Comparison of ENCODE assay signal across 1 cellular context in genomic region chr19:16139752-16140151, GRCh38.
TF ChIP-seq lines count a peak whose summit lies in the region.

No MANE protein-coding gene starts in this region.

TF ChIP-seq in GM12878, 131 proteins besides CTCF, POLR2A, EP300 and RAD21 (continued from another document):
- TF ChIP-seq, protein P1, sequence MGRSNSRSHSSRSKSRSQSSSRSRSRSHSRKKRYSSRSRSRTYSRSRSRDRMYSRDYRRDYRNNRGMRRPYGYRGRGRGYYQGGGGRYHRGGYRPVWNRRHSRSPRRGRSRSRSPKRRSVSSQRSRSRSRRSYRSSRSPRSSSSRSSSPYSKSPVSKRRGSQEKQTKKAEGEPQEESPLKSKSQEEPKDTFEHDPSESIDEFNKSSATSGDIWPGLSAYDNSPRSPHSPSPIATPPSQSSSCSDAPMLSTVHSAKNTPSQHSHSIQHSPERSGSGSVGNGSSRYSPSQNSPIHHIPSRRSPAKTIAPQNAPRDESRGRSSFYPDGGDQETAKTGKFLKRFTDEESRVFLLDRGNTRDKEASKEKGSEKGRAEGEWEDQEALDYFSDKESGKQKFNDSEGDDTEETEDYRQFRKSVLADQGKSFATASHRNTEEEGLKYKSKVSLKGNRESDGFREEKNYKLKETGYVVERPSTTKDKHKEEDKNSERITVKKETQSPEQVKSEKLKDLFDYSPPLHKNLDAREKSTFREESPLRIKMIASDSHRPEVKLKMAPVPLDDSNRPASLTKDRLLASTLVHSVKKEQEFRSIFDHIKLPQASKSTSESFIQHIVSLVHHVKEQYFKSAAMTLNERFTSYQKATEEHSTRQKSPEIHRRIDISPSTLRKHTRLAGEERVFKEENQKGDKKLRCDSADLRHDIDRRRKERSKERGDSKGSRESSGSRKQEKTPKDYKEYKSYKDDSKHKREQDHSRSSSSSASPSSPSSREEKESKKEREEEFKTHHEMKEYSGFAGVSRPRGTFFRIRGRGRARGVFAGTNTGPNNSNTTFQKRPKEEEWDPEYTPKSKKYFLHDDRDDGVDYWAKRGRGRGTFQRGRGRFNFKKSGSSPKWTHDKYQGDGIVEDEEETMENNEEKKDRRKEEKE (IDR thresholded peaks at IDR 0.05), result no peak
- TF ChIP-seq PAX8 (IDR thresholded peaks at IDR 0.05), result no peak
- 0 out of 2 replicates have a peak, but pooled peaks have one; percentile 38 for TF ChIP-seq HDGF (IDR thresholded peaks at IDR 0.05)
- TF ChIP-seq TCF12 (IDR thresholded peaks at IDR 0.05; ENCODE audit: low read depth, low read length), result 0 out of 2 replicates have a peak, but pooled peaks have one; percentile 33
- no peak for TF ChIP-seq NFYA (IDR thresholded peaks at IDR 0.05; ENCODE audit: borderline replicate concordance, low read depth, low read length)
- TF ChIP-seq BRCA1 (IDR thresholded peaks at IDR 0.05; ENCODE audit: low read depth, low read length), result no peak
- TF ChIP-seq SPI1 (IDR thresholded peaks at IDR 0.05; ENCODE audit: borderline replicate concordance, insufficient read depth, low read depth, low read length), result peak; percentile 26; the same call in 1 of the 2 replicates
- no peak for TF ChIP-seq ESRRA (IDR thresholded peaks at IDR 0.05; ENCODE audit: low read length)
- no peak for TF ChIP-seq ZBTB11 (CRISPR knock-in tag; IDR thresholded peaks at IDR 0.05)
- TF ChIP-seq SMC3 (IDR thresholded peaks at IDR 0.05; ENCODE audit: borderline replicate concordance, low read length), result no peak
- TF ChIP-seq TBL1XR1 (IDR thresholded peaks at IDR 0.05; ENCODE audit: low read depth, low read length), result no peak
- TF ChIP-seq IRF5 (IDR thresholded peaks at IDR 0.05; ENCODE audit: borderline replicate concordance), result peak; percentile 11; the same call in 1 of the 2 replicates
